In the genomic region with DNA sequence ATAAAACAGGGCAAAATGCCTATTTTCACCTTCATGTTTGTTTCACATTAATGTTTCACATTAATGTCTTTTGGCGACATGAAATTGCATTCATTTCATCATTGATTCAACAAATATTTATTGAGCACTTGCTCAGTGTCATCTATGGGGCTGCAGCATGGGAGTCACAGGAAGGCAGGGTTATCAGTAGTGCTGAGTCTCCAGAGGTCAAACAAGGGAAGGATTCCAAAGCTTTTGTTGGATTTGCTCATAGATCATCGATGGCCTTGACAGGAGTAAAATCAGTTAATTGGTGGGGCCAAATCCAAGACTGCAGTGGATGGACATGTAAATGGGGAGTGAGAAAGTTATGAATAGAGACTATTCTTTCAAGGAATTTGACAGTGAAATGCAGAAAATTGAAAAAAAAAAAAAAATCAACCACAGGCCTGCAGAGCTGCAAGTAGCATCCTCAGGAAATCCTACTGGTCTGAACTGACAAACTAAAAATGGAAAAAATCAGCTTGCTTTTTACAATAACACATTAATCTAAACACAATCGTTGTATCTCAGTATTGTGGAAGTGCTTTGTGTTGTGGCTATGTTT, we compare ENCODE assay signal across 20 cellular contexts.
A peak's percentile ranks its signal among the peaks of the same experiment; 100 is the strongest.
DNase-seq lines count a peak whose midpoint lies in the region; ATAC-seq lines count a peak whose summit lies in the region.
"Had no signal": no experiment of that assay in that cellular context is flagged by ENCODE, and none has a peak within 500 bp of the region (broad histone marks: within the 10 kb centered on the region; RNA-seq: fewer than 3 reads in every experiment).

No MANE protein-coding gene starts in this region.

- POLR2A ChIA-PET in activated CD4-positive, alpha-beta memory T cell treated with anti-CD3 and anti-CD28 coated beads, Interleukin-2, amount 10 ng/mL, durations not matched to agents 7 days and 5 days (lab: Charles Lee), result no interaction called here

- no peaks in the 10 kb centered on the region for H3K36me3 Mint-ChIP-seq in stimulated activated naive B cell treated with anti-CD40 and anti-IgM and Interleukin-4, amounts not matched to agents 10 μg/mL and 1 μg/mL and 100 μg/mL, for 72 hours
- H3K36me3 Mint-ChIP-seq in activated CD4-positive, alpha-beta memory T cell treated with anti-CD3 and anti-CD28 coated beads, Interleukin-2, amount 10 ng/mL, durations not matched to agents 7 days and 5 days (ENCODE audit: low read depth), result no peaks in the 10 kb centered on the region
- no peaks in the 10 kb centered on the region for H3K36me3 Mint-ChIP-seq in activated CD8-positive, alpha-beta memory T cell treated with anti-CD3 and anti-CD28 coated beads, Interleukin-2, amount 10 ng/mL, durations not matched to agents 7 days and 5 days
- H3K36me3 Mint-ChIP-seq: CD4-positive, CD25-positive, alpha-beta regulatory T cell; CD8-positive, alpha-beta T cell had no signal

- H3K79me1 ChIP-seq in mesendoderm (ENCODE audit: low read length), result no peaks in the 10 kb centered on the region

- no peak overlapping the region for H2BK120ac ChIP-seq in mesendoderm (ENCODE audit: low read depth, low read length)

- H3K27ac ChIP-seq in BLaER1, result no peak overlapping the region
- no peak overlapping the region for H3K27ac ChIP-seq in mesendoderm (ENCODE audit: low read depth, low read length)
- H3K27ac ChIP-seq: A549, C4-2B had no signal

- H3K4me2 ChIP-seq in BLaER1, result peak overlapping the region; percentile 65
- no peak overlapping the region for H3K4me2 ChIP-seq in mesendoderm (ENCODE audit: low read length)
- H3K4me2 ChIP-seq: A549 had no signal

- H3K4ac ChIP-seq in mesendoderm (ENCODE audit: low read depth, low read length), result no peak overlapping the region

- H4K20me1 ChIP-seq in BLaER1, result no peaks in the 10 kb centered on the region

- H3K9ac ChIP-seq in BLaER1 (no peak overlapping the region), mesendoderm (ENCODE audit: low read length) (no peak overlapping the region)

- H3K4me1 ChIP-seq in BLaER1 (peaks cover 43% of the 10 kb centered on the region), HAP-1 (peaks cover 29% of the 10 kb centered on the region), mesendoderm (ENCODE audit: control insufficient read depth, low read depth, low read length) (no peaks in the 10 kb centered on the region)
- H3K4me1 ChIP-seq: A549, BE2C had no signal

- no peak overlapping the region for H4K5ac ChIP-seq in mesendoderm (ENCODE audit: low read length)

- no peak overlapping the region for H3K23ac ChIP-seq in mesendoderm (ENCODE audit: low read length)

- no peaks in the 10 kb centered on the region for H3K4me1 Mint-ChIP-seq in stimulated activated naive B cell treated with anti-CD40 and anti-IgM and Interleukin-4, amounts not matched to agents 10 μg/mL and 1 μg/mL and 100 μg/mL, for 72 hours
- H3K4me1 Mint-ChIP-seq in activated CD4-positive, alpha-beta memory T cell treated with anti-CD3 and anti-CD28 coated beads, Interleukin-2, amount 10 ng/mL, durations not matched to agents 7 days and 5 days, result no peaks in the 10 kb centered on the region
- no peaks in the 10 kb centered on the region for H3K4me1 Mint-ChIP-seq in activated CD8-positive, alpha-beta memory T cell treated with anti-CD3 and anti-CD28 coated beads, Interleukin-2, amount 10 ng/mL, durations not matched to agents 7 days and 5 days
- H3K4me1 Mint-ChIP-seq: CD4-positive, CD25-positive, alpha-beta regulatory T cell had no signal

- H2AK5ac ChIP-seq in mesendoderm (ENCODE audit: low read length), result no peak overlapping the region

- H3K9me3 ChIP-seq in BLaER1 (no peaks in the 10 kb centered on the region), HAP-1 (no peaks in the 10 kb centered on the region)
- H3K9me3 ChIP-seq: A549, BE2C, Caco-2 had no signal

- H3K9me3 Mint-ChIP-seq in stimulated activated naive B cell treated with anti-CD40 and anti-IgM and Interleukin-4, amounts not matched to agents 10 μg/mL and 1 μg/mL and 100 μg/mL, for 72 hours, result peaks cover 4 to 7% of the 10 kb centered on the region in 2 donors
- peaks cover 24% of the 10 kb centered on the region for H3K9me3 Mint-ChIP-seq in activated CD4-positive, alpha-beta memory T cell treated with anti-CD3 and anti-CD28 coated beads, Interleukin-2, amount 10 ng/mL, durations not matched to agents 7 days and 5 days
- H3K9me3 Mint-ChIP-seq in activated CD8-positive, alpha-beta memory T cell treated with anti-CD3 and anti-CD28 coated beads, Interleukin-2, amount 10 ng/mL, durations not matched to agents 7 days and 5 days (ENCODE audit: low read depth), result peaks cover 22% of the 10 kb centered on the region

- H3K4me3 Mint-ChIP-seq in stimulated activated naive B cell treated with anti-CD40 and anti-IgM and Interleukin-4, amounts not matched to agents 10 μg/mL and 1 μg/mL and 100 μg/mL, for 72 hours, result no peak overlapping the region
- no peak overlapping the region for H3K4me3 Mint-ChIP-seq in activated CD4-positive, alpha-beta memory T cell treated with anti-CD3 and anti-CD28 coated beads, Interleukin-2, amount 10 ng/mL, durations not matched to agents 7 days and 5 days
- H3K4me3 Mint-ChIP-seq in activated CD8-positive, alpha-beta memory T cell treated with anti-CD3 and anti-CD28 coated beads, Interleukin-2, amount 10 ng/mL, durations not matched to agents 7 days and 5 days, result no peak overlapping the region
- H3K4me3 Mint-ChIP-seq: CD4-positive, CD25-positive, alpha-beta regulatory T cell; CD8-positive, alpha-beta T cell had no signal

- in situ Hi-C loops in HAP-1 (cut with MboI; ENCODE audit: low sequenced_read_pairs), result no loop called here

- H3K36me3 ChIP-seq in BLaER1 (no peaks in the 10 kb centered on the region), HAP-1 (replicated peaks) (no peaks in the 10 kb centered on the region; the same call in 1 of the 2 replicates), mesendoderm (ENCODE audit: control insufficient read depth, insufficient read depth, low read length) (no peaks in the 10 kb centered on the region)
- H3K36me3 ChIP-seq: BE2C had no signal

- H2BK15ac ChIP-seq in mesendoderm (replicated peaks; ENCODE audit: low read depth), result no peak overlapping the region

- CTCF ChIA-PET in activated CD4-positive, alpha-beta memory T cell treated with anti-CD3 and anti-CD28 coated beads, Interleukin-2, amount 10 ng/mL, durations not matched to agents 7 days and 5 days (lab: Charles Lee), result no interaction called here
- CTCF ChIA-PET in activated CD8-positive, alpha-beta memory T cell treated with anti-CD3 and anti-CD28 coated beads, Interleukin-2, amount 10 ng/mL, durations not matched to agents 7 days and 5 days (lab: Charles Lee), result no interaction called here

- H3K4me3 ChIP-seq in BLaER1 (no peak overlapping the region), HAP-1 (no peak overlapping the region), mesendoderm (ENCODE audit: low read length) (no peak overlapping the region)
- H3K4me3 ChIP-seq: A549 had no signal

- H3K56ac ChIP-seq in mesendoderm (ENCODE audit: low read length), result no peak overlapping the region

- H3K79me2 ChIP-seq in mesendoderm (ENCODE audit: control insufficient read depth, insufficient read depth, low read length), result no peaks in the 10 kb centered on the region

- H3K27me3 ChIP-seq in BLaER1 (no peaks in the 10 kb centered on the region), HAP-1 (ENCODE audit: low read depth) (no peaks in the 10 kb centered on the region), mesendoderm (ENCODE audit: insufficient read depth, low read length, poor library complexity) (no peaks in the 10 kb centered on the region)
- H3K27me3 ChIP-seq: BE2C had no signal

- H3K27me3 Mint-ChIP-seq in stimulated activated naive B cell treated with anti-CD40 and anti-IgM and Interleukin-4, amounts not matched to agents 10 μg/mL and 1 μg/mL and 100 μg/mL, for 72 hours, result no peaks in the 10 kb centered on the region
- H3K27me3 Mint-ChIP-seq in activated CD4-positive, alpha-beta memory T cell treated with anti-CD3 and anti-CD28 coated beads, Interleukin-2, amount 10 ng/mL, durations not matched to agents 7 days and 5 days, result no peaks in the 10 kb centered on the region
- no peaks in the 10 kb centered on the region for H3K27me3 Mint-ChIP-seq in activated CD8-positive, alpha-beta memory T cell treated with anti-CD3 and anti-CD28 coated beads, Interleukin-2, amount 10 ng/mL, durations not matched to agents 7 days and 5 days
- H3K27me3 Mint-ChIP-seq: CD4-positive, CD25-positive, alpha-beta regulatory T cell had no signal

- no peak overlapping the region for H3K18ac ChIP-seq in mesendoderm (ENCODE audit: low read length)

- peak overlapping the region; percentile 37 for H3K27ac Mint-ChIP-seq in stimulated activated naive B cell treated with anti-CD40 and anti-IgM and Interleukin-4, amounts not matched to agents 10 μg/mL and 1 μg/mL and 100 μg/mL, for 72 hours
- no peak overlapping the region for H3K27ac Mint-ChIP-seq in activated CD4-positive, alpha-beta memory T cell treated with anti-CD3 and anti-CD28 coated beads, Interleukin-2, amount 10 ng/mL, durations not matched to agents 7 days and 5 days
- no peak overlapping the region for H3K27ac Mint-ChIP-seq in activated CD8-positive, alpha-beta memory T cell treated with anti-CD3 and anti-CD28 coated beads, Interleukin-2, amount 10 ng/mL, durations not matched to agents 7 days and 5 days
- H3K27ac Mint-ChIP-seq: CD4-positive, CD25-positive, alpha-beta regulatory T cell; CD8-positive, alpha-beta T cell had no signal

- H4K8ac ChIP-seq in mesendoderm (ENCODE audit: low read depth, low read length), result no peak overlapping the region

- no CpG with 5 or more reads among the region's 3 CpGs for WGBS in mesendoderm (ENCODE audit: extremely low coverage, insufficient coverage, low lambda C conversion rate)

- DNase-seq in HAP-1 (ENCODE audit: low spot score in 2 of 2) (peak; percentile 75 to 98), mesendoderm (peak; percentile 33)
- no peak for DNase-seq in stimulated activated naive B cell treated with anti-CD40 and anti-IgM and Interleukin-4, amounts not matched to agents 10 μg/mL and 1 μg/mL and 100 μg/mL, for 72 hours
- no peak for DNase-seq in activated CD4-positive, alpha-beta memory T cell treated with anti-CD3 and anti-CD28 coated beads, Interleukin-2, amount 10 ng/mL, durations not matched to agents 7 days and 5 days
- DNase-seq in activated CD8-positive, alpha-beta memory T cell treated with anti-CD3 and anti-CD28 coated beads, Interleukin-2, amount 10 ng/mL, durations not matched to agents 7 days and 5 days, result no peak
- DNase-seq: 8988T; ACHN; AML-193; BE2C; Caco-2; CD4-positive, CD25-positive, alpha-beta regulatory T cell; CD8-positive, alpha-beta T cell; DMS153; DND-41; GOT3; HCEC 1CT had no signal

- no peak for ATAC-seq in stimulated activated naive B cell treated with anti-CD40 and anti-IgM and Interleukin-4, amounts not matched to agents 10 μg/mL and 1 μg/mL and 100 μg/mL, for 72 hours (replicated peaks)
- ATAC-seq in HG03095 (IDR thresholded peaks at IDR 0.05; ENCODE audit: unreplicated experiment), result no peak
- ATAC-seq in activated CD8-positive, alpha-beta memory T cell treated with anti-CD3 and anti-CD28 coated beads, Interleukin-2, amount 10 ng/mL, durations not matched to agents 7 days and 5 days, result no peak
- ATAC-seq: A549; CD8-positive, alpha-beta T cell had no signal

- H2BK5ac ChIP-seq in mesendoderm (ENCODE audit: low read length), result no peak overlapping the region

Comparison
In these comparisons a context has a peak if more than half of its experiments do, and no peak if none do; other contexts are left out.
1. DNase-seq: peak in HAP-1 (2 of 2) and mesendoderm (single experiment); none in stimulated activated naive B cell treated with anti-CD40 and anti-IgM and Interleukin-4, amounts not matched to agents 10 μg/mL and 1 μg/mL and 100 μg/mL, for 72 hours (single experiment), activated CD4-positive, alpha-beta memory T cell treated with anti-CD3 and anti-CD28 coated beads, Interleukin-2, amount 10 ng/mL, durations not matched to agents 7 days and 5 days (single experiment) and activated CD8-positive, alpha-beta memory T cell treated with anti-CD3 and anti-CD28 coated beads, Interleukin-2, amount 10 ng/mL, durations not matched to agents 7 days and 5 days (single experiment).